ENCODE assay signal across 19 cellular contexts in the genomic region with DNA sequence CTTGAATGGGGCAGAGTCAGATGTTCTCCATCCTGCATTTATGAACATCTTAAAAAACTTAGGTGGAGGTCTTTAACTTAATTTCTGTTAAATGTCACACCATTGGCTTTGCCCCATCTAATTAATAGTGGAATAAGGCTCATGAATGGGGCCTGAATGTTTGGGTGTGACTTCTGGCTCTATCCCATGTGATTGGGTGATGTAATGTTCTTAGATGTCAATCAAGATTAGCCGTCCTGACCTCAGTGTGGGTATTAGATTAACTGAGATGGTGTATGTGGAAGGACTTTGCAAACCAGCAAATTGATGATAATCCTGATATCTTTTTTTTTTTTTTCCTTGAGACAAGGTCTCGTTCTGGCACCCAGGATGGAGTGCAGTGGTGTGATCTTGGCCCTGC.
"Had no signal": no experiment of that assay in that cellular context is flagged by ENCODE, and none has a peak within 500 bp of the region (broad histone marks: within the 10 kb centered on the region; RNA-seq: fewer than 3 reads in every experiment).

No MANE protein-coding gene starts in this region.

- H3K27ac ChIP-seq: ascending aorta, dorsolateral prefrontal cortex had no signal

- H3K27me3 ChIP-seq: ascending aorta, dorsolateral prefrontal cortex, upper lobe of left lung had no signal

- H3K4me3 ChIP-seq: ascending aorta, dorsolateral prefrontal cortex, upper lobe of left lung had no signal

- H3K36me3 ChIP-seq: ascending aorta, upper lobe of left lung had no signal

- ATAC-seq: activated naive CD8-positive, alpha-beta T cell treated with anti-CD3 and anti-CD28 coated beads, Interleukin-2, amount 50 U/mL, for 24 hours; left ventricle myocardium superior had no signal

- H3K9me3 ChIP-seq: ascending aorta, upper lobe of left lung had no signal

- DNase-seq: activated CD4-positive, alpha-beta T cell treated with anti-CD3 and anti-CD28 coated beads, Interleukin-2, amount 10 ng/mL, durations not matched to agents 7 days and 5 days; activated CD8-positive, alpha-beta memory T cell treated with anti-CD3 and anti-CD28 coated beads, Interleukin-2, amount 50 U/mL, for 48 hours; activated naive CD4-positive, alpha-beta T cell; activated naive CD8-positive, alpha-beta T cell treated with anti-CD3 and anti-CD28 coated beads, Interleukin-2, amount 50 U/mL, for 24 hours; dorsolateral prefrontal cortex; endodermal cell; foreskin fibroblast; glutamatergic neuron; hypothalamus; left ventricle myocardium superior; nucleus accumbens; posterior cingulate gyrus; retina; stimulated activated CD4-positive, alpha-beta T cell treated with anti-CD3 and anti-CD28 coated beads, Interleukin-4, amount 100 ng/mL, for 4 hours; stimulated activated CD8-positive, alpha-beta memory T cell treated with anti-CD3 and anti-CD28 coated beads, Interleukin-4, amount 100 ng/mL, for 48 hours; stimulated activated naive CD4-positive, alpha-beta T cell treated with Interleukin-2 at 50 U/mL for 16 hours; substantia nigra; upper lobe of left lung had no signal
